Comparison of ENCODE assay signal across 1 cellular context in the genomic region with DNA sequence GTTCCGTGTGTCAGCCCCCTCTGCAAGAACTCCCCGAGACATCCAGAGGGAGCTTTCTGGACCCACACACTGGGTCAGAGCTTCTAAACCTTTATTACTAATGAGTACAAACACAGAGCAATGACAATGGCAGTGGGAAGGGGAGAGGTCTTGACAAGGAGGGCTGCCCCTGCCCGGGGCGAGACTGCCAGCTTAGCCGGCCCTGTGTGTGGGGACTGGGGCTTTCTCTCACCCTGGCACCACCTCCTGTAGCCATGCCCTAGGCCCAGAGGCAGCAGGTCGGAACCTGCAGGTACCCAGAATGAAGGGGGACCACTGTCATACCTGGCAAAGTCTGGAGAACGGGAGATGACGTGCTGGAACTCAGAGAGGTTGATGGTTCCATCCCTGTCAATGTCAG.
TF ChIP-seq lines count a peak whose summit lies in the region.

No MANE protein-coding gene starts in this region.

TF ChIP-seq in K562, 482 proteins besides CTCF, POLR2A, EP300 and RAD21:
- TF ChIP-seq, protein P1, sequence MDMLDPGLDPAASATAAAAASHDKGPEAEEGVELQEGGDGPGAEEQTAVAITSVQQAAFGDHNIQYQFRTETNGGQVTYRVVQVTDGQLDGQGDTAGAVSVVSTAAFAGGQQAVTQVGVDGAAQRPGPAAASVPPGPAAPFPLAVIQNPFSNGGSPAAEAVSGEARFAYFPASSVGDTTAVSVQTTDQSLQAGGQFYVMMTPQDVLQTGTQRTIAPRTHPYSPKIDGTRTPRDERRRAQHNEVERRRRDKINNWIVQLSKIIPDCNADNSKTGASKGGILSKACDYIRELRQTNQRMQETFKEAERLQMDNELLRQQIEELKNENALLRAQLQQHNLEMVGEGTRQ (CRISPR knock-in tag; IDR thresholded peaks at IDR 0.05), result no peak
- TF ChIP-seq POLR2G (IDR thresholded peaks at IDR 0.05; ENCODE audit: low read depth, low read length), result 0 out of 2 replicates have a peak, but pooled peaks have one; percentile 24
TF ChIP-seq in K562: peak in this region for 1.
